12 cellular contexts compared by ENCODE assay signal in genomic region chr20:63568170-63568981, GRCh38. TPM values are rescaled to one million over a fixed set of nuclear protein-coding genes. Genes with fewer than 3 reads are reported as not detected.
DNase-seq lines count a peak whose midpoint lies in the region; ATAC-seq, FAIRE-seq and TF ChIP-seq lines count a peak whose summit lies in the region.
"Had no signal": no experiment of that assay in that cellular context is flagged by ENCODE, and none has a peak within 500 bp of the region (broad histone marks: within the 10 kb centered on the region; RNA-seq: fewer than 3 reads in every experiment).

No MANE protein-coding gene starts in this region.

- no peaks in the 10 kb centered on the region for H4K20me1 ChIP-seq in GM12878 (ENCODE audit: control insufficient read depth, insufficient read depth)

- H3K27ac ChIP-seq in GM12878 (ENCODE audit: control insufficient read depth, insufficient read depth), result no peak overlapping the region
- no peak overlapping the region for H3K27ac ChIP-seq in upper lobe of right lung
- H3K27ac ChIP-seq: ascending aorta had no signal

- POLR2A ChIA-PET in GM12878 (lab: Charles Lee), result interaction anchor here (1.4 to 1.6 kb wide), 2 partner anchors 16 to 59 kb away, joined by 3 to 8 read pairs; partner anchors contain the start of gene GMEB2

- H3K27me3 Mint-ChIP-seq in activated naive CD4-positive, alpha-beta T cell treated with anti-CD3 and anti-CD28 coated beads, Interleukin-2, amount 10 ng/mL, durations not matched to agents 7 days and 5 days, result peaks cover 42% of the 10 kb centered on the region

- no peak for TF ChIP-seq EP300 in GM12878 (IDR thresholded peaks at IDR 0.05; ENCODE audit: borderline replicate concordance in 1 of 2, control insufficient read depth in 1 of 2, low read depth in 2 of 2, low read length in 2 of 2)

- FAIRE-seq in GM12878 (lab: Jason Lieb, UNC), result no peak

- H3K27me3 ChIP-seq in GM12878 (replicated peaks in 1 of 2; ENCODE audit: control insufficient read depth in 2 of 2, insufficient read depth in 2 of 2, low read length in 1 of 2) (no peaks in the 10 kb centered on the region), upper lobe of right lung (no peaks in the 10 kb centered on the region)
- H3K27me3 ChIP-seq: ascending aorta had no signal

- no peak; the same call in 1 of the 2 replicates for TF ChIP-seq POLR2A in GM12878 (IDR thresholded peaks at IDR 0.05; ENCODE audit: low read depth, low read length)

- ATAC-seq in HG03354 (IDR thresholded peaks at IDR 0.05; ENCODE audit: poor library complexity, severe bottlenecking, unreplicated experiment), result peak; percentile 29
- peak; percentile 40 for ATAC-seq in GM12878
- ATAC-seq in upper lobe of right lung, result peak; percentile 0

- H3K9me3 ChIP-seq in GM12878 (replicated peaks; ENCODE audit: control insufficient read depth, insufficient read depth, low read length), result no peaks in the 10 kb centered on the region; the same call in 2 of the 3 replicates
- no peaks in the 10 kb centered on the region for H3K9me3 ChIP-seq in upper lobe of right lung
- H3K9me3 ChIP-seq: ascending aorta had no signal

- H2AFZ ChIP-seq in GM12878 (ENCODE audit: control insufficient read depth, low read depth, low read length), result no peak overlapping the region

- peak; percentile 39 for DNase-seq in activated naive CD4-positive, alpha-beta T cell treated with anti-CD3 and anti-CD28 coated beads, Interleukin-2, amount 10 ng/mL, durations not matched to agents 7 days and 5 days
- DNase-seq in activated naive CD4-positive, alpha-beta T cell treated with Interleukin-2 at 50 U/mL for 16 hours, result no peak
- DNase-seq in GM12878 (ENCODE audit: low read depth, low spot score), result no peak
- DNase-seq in upper lobe of right lung, result no peak
- no peak for DNase-seq in NCI-H446 treated with DMSO at 0.1 percent for 48 hours (lab: John Stamatoyannopoulos, UW)
- DNase-seq in germinal center (ENCODE audit: low spot score), result no peak
- no peak for DNase-seq in GM20000 (ENCODE audit: low spot score)
- DNase-seq: left ventricle myocardium superior had no signal

- H3K36me3 Mint-ChIP-seq in activated naive CD4-positive, alpha-beta T cell treated with anti-CD3 and anti-CD28 coated beads, Interleukin-2, amount 10 ng/mL, durations not matched to agents 7 days and 5 days, result peaks cover 1% of the 10 kb centered on the region

- WGBS in GM12878 (ENCODE audit: insufficient coverage, insufficient replicate concordance, low lambda C conversion rate, missing lambda C conversion rate), result 14% methylated on average over 37 of the region's 43 CpGs

- H3K36me3 ChIP-seq in GM12878 (ENCODE audit: control insufficient read depth in 2 of 2, insufficient read depth in 2 of 2, low read length in 1 of 2), result no peaks in the 10 kb centered on the region
- peaks cover 21% of the 10 kb centered on the region for H3K36me3 ChIP-seq in upper lobe of right lung

- peak overlapping the region; percentile 78 for H3K27ac Mint-ChIP-seq in activated naive CD4-positive, alpha-beta T cell treated with anti-CD3 and anti-CD28 coated beads, Interleukin-2, amount 10 ng/mL, durations not matched to agents 7 days and 5 days

- TF ChIP-seq RAD21 in GM12878 (IDR thresholded peaks at IDR 0.05; ENCODE audit: insufficient read depth, low read depth, low read length), result no peak

- CTCF ChIA-PET in activated naive CD4-positive, alpha-beta T cell treated with anti-CD3 and anti-CD28 coated beads, Interleukin-2, amount 10 ng/mL, durations not matched to agents 7 days and 5 days (lab: Charles Lee), result no interaction called here
- CTCF ChIA-PET in GM12878 (lab: Yijun Ruan, JAX), result interaction anchor here (0.7 to 2.3 kb wide), 3 partner anchors 14 to 127 kb away, joined by 3 to 5 read pairs (median 4); partner anchors contain the start of gene PTK6

- H3K4me1 ChIP-seq in GM12878 (ENCODE audit: control insufficient read depth, insufficient read depth, low read length) (peaks cover 28% of the 10 kb centered on the region), upper lobe of right lung (peaks cover 18% of the 10 kb centered on the region)

- intact Hi-C loops in GM12878 (cut with micrococcal nuclease; ENCODE audit: unreplicated experiment), result no loop called here
- intact Hi-C loops in upper lobe of right lung (cut with DNase I), result no loop called here

- SMC1A ChIA-PET in GM12878 (lab: Charles Lee; ENCODE audit: uncharacterized antibody, unreplicated experiment), result interaction anchor here (0.7 to 1.2 kb wide), 3 partner anchors 14 to 405 kb away, joined by 3 to 5 read pairs (median 3); no protein-coding TSS in a partner anchor

- H3K79me2 ChIP-seq in GM12878 (ENCODE audit: control insufficient read depth, insufficient read depth, low read length), result 0 out of 2 replicates have a peak, but pooled peaks cover 2% of the 10 kb centered on the region

- H3K4me3 Mint-ChIP-seq in activated naive CD4-positive, alpha-beta T cell treated with anti-CD3 and anti-CD28 coated beads, Interleukin-2, amount 10 ng/mL, durations not matched to agents 7 days and 5 days, result peak overlapping the region; percentile 61

- H3K4me2 ChIP-seq in GM12878 (ENCODE audit: control insufficient read depth, insufficient read depth), result peak overlapping the region; percentile 82

- RAD21 ChIA-PET in GM12878 (lab: Charles Lee; ENCODE audit: unreplicated experiment), result interaction anchor here (1.2 to 1.9 kb wide), 2 partner anchors 31 to 73 kb away, joined by 3 to 6 read pairs; partner anchors contain the start of gene PTK6

- H3K9ac ChIP-seq in GM12878 (ENCODE audit: control insufficient read depth, insufficient read depth, low read length), result no peak overlapping the region

- H3K4me1 Mint-ChIP-seq in activated naive CD4-positive, alpha-beta T cell treated with anti-CD3 and anti-CD28 coated beads, Interleukin-2, amount 10 ng/mL, durations not matched to agents 7 days and 5 days, result peaks cover 27% of the 10 kb centered on the region

- no TSS peak for BruUV-seq in GM12878 (replicated peaks; lab: Mats Ljungman, UMichigan)

- no peaks in the 10 kb centered on the region for H3K9me3 Mint-ChIP-seq in activated naive CD4-positive, alpha-beta T cell treated with anti-CD3 and anti-CD28 coated beads, Interleukin-2, amount 10 ng/mL, durations not matched to agents 7 days and 5 days

- no peak overlapping the region for H3K4me3 ChIP-seq in GM12878
- H3K4me3 ChIP-seq in upper lobe of right lung, result peak overlapping the region; percentile 8
- H3K4me3 ChIP-seq: ascending aorta had no signal

- in situ Hi-C loops in GM12878 (cut with MboI), result no loop called here

- no peak for TF ChIP-seq CTCF in GM12878 (IDR thresholded peaks at IDR 0.05 in 2 of 3, conservative IDR thresholded peaks at IDR 0.05 in 1 of 3; ENCODE audit: control insufficient read depth in 2 of 3, extremely low read depth in 1 of 3, insufficient read depth in 1 of 3, low read depth in 3 of 3, low read length in 3 of 3)
- TF ChIP-seq CTCF in upper lobe of right lung (IDR thresholded peaks at IDR 0.05), result no peak
- TF ChIP-seq CTCF in GM20000 (IDR thresholded peaks at IDR 0.05; ENCODE audit: extremely low read depth, missing control alignments), result no peak

RNA-seq across cellular contexts. Expression of gene HELZ2, which starts 5.7 kb away (rescaled TPM):
- 68.5 and 92.6 TPM in 2 replicates for total RNA-seq in GM12878 (2013; cell fraction: nucleolus; rRNA removed)
- total RNA-seq in GM12878 (2014; rRNA removed), result 19.9 and 22.1 TPM in 2 replicates
- 6.7 and 7.1 TPM in 2 replicates for total RNA-seq in GM12878 (2014; rRNA removed; fragmentation: Illumina TruSeq; extraction: Trizol)
- total RNA-seq in GM12878 (2021), result 33.3 and 36.9 TPM in 2 replicates
- polyA plus RNA-seq in GM12878 (2011; ENCODE audit: low read depth), result 5.4 TPM
- polyA plus RNA-seq in GM12878 (2011; rRNA removed), result 8.3 and 17.2 TPM in 2 replicates
- 15.6 and 31.4 TPM in 2 replicates for polyA plus RNA-seq in GM12878 (2011; cell fraction: cytosol; rRNA removed)
- 82.5 and 82.6 TPM in 2 replicates for polyA plus RNA-seq in GM12878 (2011; cell fraction: nucleus; rRNA removed)
- 12.4 and 21.7 TPM in 2 replicates for polyA plus RNA-seq in GM12878 (2012)
- 0.73 and 5.7 TPM in 2 replicates for polyA plus RNA-seq in GM12878 (2014; fragmentation: Illumina TruSeq; extraction: Trizol)
- polyA plus RNA-seq in GM12878 (2014; fragmentation: Nextera tagmentation; extraction: Ambion mirVana), result under 1 TPM; 0.05 to 0.08 TPM
- 21.1 and 23.0 TPM in 2 replicates for polyA plus RNA-seq in GM12878 (2014; rRNA removed)
- 1 to 10 TPM; 1.8 to 1.9 TPM for polyA plus RNA-seq in GM12878 (2016; fragmentation: Nextera tagmentation; extraction: Ambion mirVana)
- 36.1 and 73.4 TPM in 2 replicates for polyA minus RNA-seq in GM12878 (2011; rRNA and poly(A)+ RNA removed)
- 43.2 and 44.7 TPM in 2 replicates for polyA minus RNA-seq in GM12878 (2011; cell fraction: cytosol; rRNA and poly(A)+ RNA removed)
- 64.3 and 105 TPM in 2 replicates for polyA minus RNA-seq in GM12878 (2011; cell fraction: nucleus; rRNA and poly(A)+ RNA removed)
- total RNA-seq in upper lobe of right lung, result 53.3 TPM

RNA-seq across cellular contexts. Expression of gene FNDC11, which starts 14.4 kb away (rescaled TPM):
- total RNA-seq in GM12878 (2013; cell fraction: nucleolus; rRNA removed), result 0.81 and 1.9 TPM in 2 replicates
- total RNA-seq in GM12878 (2014; rRNA removed), result 0.40 and 0.54 TPM in 2 replicates
- total RNA-seq in GM12878 (2014; rRNA removed; fragmentation: Illumina TruSeq; extraction: Trizol), result 0.09 TPM in 1 of 2 replicates, not detected in the other
- 0.72 and 0.77 TPM in 2 replicates for total RNA-seq in GM12878 (2021)
- not detected for polyA plus RNA-seq in GM12878 (2011; ENCODE audit: low read depth)
- 0.26 and 0.31 TPM in 2 replicates for polyA plus RNA-seq in GM12878 (2011; rRNA removed)
- polyA plus RNA-seq in GM12878 (2011; cell fraction: cytosol; rRNA removed), result 0.93 and 1.2 TPM in 2 replicates
- 5.7 and 6.0 TPM in 2 replicates for polyA plus RNA-seq in GM12878 (2011; cell fraction: nucleus; rRNA removed)
- 0.24 and 0.52 TPM in 2 replicates for polyA plus RNA-seq in GM12878 (2012)
- polyA plus RNA-seq in GM12878 (2014; fragmentation: Illumina TruSeq; extraction: Trizol), result 0.09 TPM in 1 of 2 replicates, not detected in the other
- polyA plus RNA-seq in GM12878 (2014; fragmentation: Nextera tagmentation; extraction: Ambion mirVana), result not detected
- polyA plus RNA-seq in GM12878 (2014; rRNA removed), result 0.37 and 1.0 TPM in 2 replicates
- under 1 TPM; 0.24 to 0.37 TPM for polyA plus RNA-seq in GM12878 (2016; fragmentation: Nextera tagmentation; extraction: Ambion mirVana)
- polyA minus RNA-seq in GM12878 (2011; rRNA and poly(A)+ RNA removed), result 0.37 and 0.62 TPM in 2 replicates
- polyA minus RNA-seq in GM12878 (2011; cell fraction: cytosol; rRNA and poly(A)+ RNA removed), result 0.80 TPM in 1 of 2 replicates, not detected in the other
- 1.2 and 1.5 TPM in 2 replicates for polyA minus RNA-seq in GM12878 (2011; cell fraction: nucleus; rRNA and poly(A)+ RNA removed)
- 0.32 TPM for total RNA-seq in upper lobe of right lung
- total RNA-seq: ascending aorta had no signal

RNA-seq across cellular contexts. Expression of gene SRMS, which starts 20.8 kb away (rescaled TPM):
- total RNA-seq in GM12878 (2013; cell fraction: nucleolus; rRNA removed), result not detected in 2 replicates
- total RNA-seq in GM12878 (2014; rRNA removed), result not detected in 2 replicates
- not detected in 2 replicates for total RNA-seq in GM12878 (2014; rRNA removed; fragmentation: Illumina TruSeq; extraction: Trizol)
- total RNA-seq in GM12878 (2021), result not detected in 2 replicates
- polyA plus RNA-seq in GM12878 (2011; ENCODE audit: low read depth), result not detected
- 0.07 TPM in 1 of 2 replicates, not detected in the other for polyA plus RNA-seq in GM12878 (2011; rRNA removed)
- 0.07 and 0.15 TPM in 2 replicates for polyA plus RNA-seq in GM12878 (2011; cell fraction: cytosol; rRNA removed)
- 0.31 and 0.34 TPM in 2 replicates for polyA plus RNA-seq in GM12878 (2011; cell fraction: nucleus; rRNA removed)
- not detected in 2 replicates for polyA plus RNA-seq in GM12878 (2012)
- not detected in 2 replicates for polyA plus RNA-seq in GM12878 (2014; fragmentation: Illumina TruSeq; extraction: Trizol)
- polyA plus RNA-seq in GM12878 (2014; fragmentation: Nextera tagmentation; extraction: Ambion mirVana), result not detected
- polyA plus RNA-seq in GM12878 (2014; rRNA removed), result 0.14 TPM in 1 of 2 replicates, not detected in the other
- not detected for polyA plus RNA-seq in GM12878 (2016; fragmentation: Nextera tagmentation; extraction: Ambion mirVana)
- polyA minus RNA-seq in GM12878 (2011; rRNA and poly(A)+ RNA removed), result not detected in 2 replicates
- polyA minus RNA-seq in GM12878 (2011; cell fraction: cytosol; rRNA and poly(A)+ RNA removed), result not detected in 2 replicates
- polyA minus RNA-seq in GM12878 (2011; cell fraction: nucleus; rRNA and poly(A)+ RNA removed), result not detected in 2 replicates
- not detected for total RNA-seq in upper lobe of right lung
- total RNA-seq: ascending aorta, left ventricle myocardium superior, skeletal muscle tissue, subcutaneous adipose tissue had no signal

RNA-seq across cellular contexts. Expression of gene PTK6, which starts 31.2 kb away (rescaled TPM):
- 0.23 and 0.39 TPM in 2 replicates for total RNA-seq in GM12878 (2013; cell fraction: nucleolus; rRNA removed)
- total RNA-seq in GM12878 (2014; rRNA removed) (not detected in 2 replicates), GM12878 (2014; rRNA removed; fragmentation: Illumina TruSeq; extraction: Trizol) (0.09 TPM in 1 of 2 replicates, not detected in the other), GM12878 (2021) (0.21 and 0.24 TPM in 2 replicates), upper lobe of right lung (4.9 TPM)
- polyA plus RNA-seq in GM12878 (2011; ENCODE audit: low read depth), result 0.22 TPM
- polyA plus RNA-seq in GM12878 (2011; rRNA removed) (0.20 and 0.32 TPM in 2 replicates), GM12878 (2014; fragmentation: Illumina TruSeq; extraction: Trizol) (0.04 TPM in 1 of 2 replicates, not detected in the other), GM12878 (2014; fragmentation: Nextera tagmentation; extraction: Ambion mirVana) (under 1 TPM in 1 of 2 experiments, not detected in 1; 0.02 TPM), GM12878 (2014; rRNA removed) (0.14 and 0.28 TPM in 2 replicates), GM12878 (2016; fragmentation: Nextera tagmentation; extraction: Ambion mirVana) (under 1 TPM in 1 of 2 experiments, not detected in 1; 0.08 TPM)
- 0.34 and 0.37 TPM in 2 replicates for polyA plus RNA-seq in GM12878 (2011; cell fraction: cytosol; rRNA removed)
- 0.86 and 1.2 TPM in 2 replicates for polyA plus RNA-seq in GM12878 (2011; cell fraction: nucleus; rRNA removed)
- polyA plus RNA-seq in GM12878 (2012), result 0.32 and 0.45 TPM in 2 replicates
- 0.22 and 0.36 TPM in 2 replicates for polyA minus RNA-seq in GM12878 (2011; rRNA and poly(A)+ RNA removed)
- 0.52 TPM in 1 of 2 replicates, not detected in the other for polyA minus RNA-seq in GM12878 (2011; cell fraction: cytosol; rRNA and poly(A)+ RNA removed)
- polyA minus RNA-seq in GM12878 (2011; cell fraction: nucleus; rRNA and poly(A)+ RNA removed), result 0.19 and 0.24 TPM in 2 replicates
- total RNA-seq: ascending aorta, left ventricle myocardium superior, skeletal muscle tissue had no signal

RNA-seq across cellular contexts. Expression of gene PPDPF, which starts 47.8 kb away (rescaled TPM):
- total RNA-seq in GM12878 (2013; cell fraction: nucleolus; rRNA removed), result 19.4 and 22.6 TPM in 2 replicates
- total RNA-seq in GM12878 (2014; rRNA removed) (36.8 and 47.6 TPM in 2 replicates), GM12878 (2014; rRNA removed; fragmentation: Illumina TruSeq; extraction: Trizol) (3.2 and 5.1 TPM in 2 replicates), GM12878 (2021) (154 TPM in 2 replicates), upper lobe of right lung (355 TPM)
- 9.0 TPM for polyA plus RNA-seq in GM12878 (2011; ENCODE audit: low read depth)
- polyA plus RNA-seq in GM12878 (2011; rRNA removed) (0.72 and 1.5 TPM in 2 replicates), GM12878 (2014; fragmentation: Illumina TruSeq; extraction: Trizol) (5.2 TPM in 1 of 2 replicates, not detected in the other), GM12878 (2014; fragmentation: Nextera tagmentation; extraction: Ambion mirVana) (1 to 10 TPM in 1 of 2 experiments, under 1 TPM in 1; 0.32 to 2.8 TPM), GM12878 (2014; rRNA removed) (77.6 and 87.7 TPM in 2 replicates), GM12878 (2016; fragmentation: Nextera tagmentation; extraction: Ambion mirVana) (10 to 100 TPM; 40.3 to 42.9 TPM)
- polyA plus RNA-seq in GM12878 (2011; cell fraction: cytosol; rRNA removed), result 6.2 and 8.5 TPM in 2 replicates
- polyA plus RNA-seq in GM12878 (2011; cell fraction: nucleus; rRNA removed), result 12.2 and 16.6 TPM in 2 replicates
- 103 and 151 TPM in 2 replicates for polyA plus RNA-seq in GM12878 (2012)
- polyA minus RNA-seq in GM12878 (2011; rRNA and poly(A)+ RNA removed), result 0.95 and 4.6 TPM in 2 replicates
- 33.7 and 62.3 TPM in 2 replicates for polyA minus RNA-seq in GM12878 (2011; cell fraction: cytosol; rRNA and poly(A)+ RNA removed)
- 11.4 and 14.4 TPM in 2 replicates for polyA minus RNA-seq in GM12878 (2011; cell fraction: nucleus; rRNA and poly(A)+ RNA removed)
